11 cellular contexts compared by ENCODE assay signal in genomic region chr9:110650991-110651411, GRCh38. TPM values are rescaled to one million over a fixed set of nuclear protein-coding genes. Genes with fewer than 3 reads are reported as not detected.
A peak's percentile ranks its signal among the peaks of the same experiment; 100 is the strongest.
DNase-seq lines count a peak whose midpoint lies in the region; ATAC-seq and TF ChIP-seq lines count a peak whose summit lies in the region.
"Had no signal": no experiment of that assay in that cellular context is flagged by ENCODE, and none has a peak within 500 bp of the region (broad histone marks: within the 10 kb centered on the region; RNA-seq: fewer than 3 reads in every experiment).

No MANE protein-coding gene starts in this region.

- intact Hi-C loops in breast epithelium (cut with DNase I; ENCODE audit: low total_unique reads), result no loop called here

- DNase-seq in HCEC 1CT (peak; percentile 98), breast epithelium (ENCODE audit: low spot score in 2 of 2) (no peak), inferior parietal cortex (ENCODE audit: extremely low spot score) (peak; percentile 73), superior temporal gyrus (ENCODE audit: extremely low spot score) (peak; percentile 93), UCSD-AML1 (lab: John Stamatoyannopoulos, UW; ENCODE audit: unreplicated experiment) (no peak), NCI-H226 (no peak)
- DNase-seq in activated CD8-positive, alpha-beta memory T cell treated with anti-CD3 and anti-CD28 coated beads for 24 hours, result no peak
- DNase-seq: activated CD4-positive, alpha-beta T cell treated with anti-CD3 and anti-CD28 coated beads, Interleukin-2, amount 10 ng/mL, durations not matched to agents 7 days and 5 days; MM.1S; spleen had no signal

- H3K4me1 ChIP-seq in breast epithelium, result no peaks in the 10 kb centered on the region
- H3K4me1 ChIP-seq: spleen had no signal

- H3K27me3 ChIP-seq in breast epithelium, result no peaks in the 10 kb centered on the region
- H3K27me3 ChIP-seq: spleen had no signal

- ATAC-seq in HG02938 (IDR thresholded peaks at IDR 0.05; ENCODE audit: unreplicated experiment), result no peak

- no peaks in the 10 kb centered on the region for H3K36me3 ChIP-seq in breast epithelium
- H3K36me3 ChIP-seq: spleen had no signal

- TF ChIP-seq POLR2A in breast epithelium (IDR thresholded peaks at IDR 0.05), result no peak

- no peak for TF ChIP-seq CTCF in breast epithelium (IDR thresholded peaks at IDR 0.05)

- no peak overlapping the region for H3K4me3 ChIP-seq in breast epithelium
- H3K4me3 ChIP-seq: spleen had no signal

- peak overlapping the region; percentile 68 to 75 for H3K27ac ChIP-seq in breast epithelium

- H3K9me3 ChIP-seq in breast epithelium, result no peaks in the 10 kb centered on the region
- H3K9me3 ChIP-seq: spleen had no signal

RNA-seq across cellular contexts. Expression of gene MUSK, which starts 17.6 kb away (rescaled TPM):
- under 1 TPM in 1 of 3 donors, not detected in 2; 0.32 TPM for total RNA-seq in breast epithelium
- total RNA-seq: activated CD4-positive, alpha-beta T cell treated with anti-CD3 and anti-CD28 coated beads, Interleukin-2, amount 10 ng/mL, durations not matched to agents 7 days and 5 days had no signal

Comparison
In these comparisons a context has a peak if more than half of its experiments do, and no peak if none do; other contexts are left out.
1. DNase-seq: peak in HCEC 1CT (single experiment), inferior parietal cortex (single experiment) and superior temporal gyrus (single experiment); none in breast epithelium (0 of 2), UCSD-AML1 (single experiment), activated CD8-positive, alpha-beta memory T cell treated with anti-CD3 and anti-CD28 coated beads for 24 hours (single experiment) and NCI-H226 (single experiment).